In the genomic region with DNA sequence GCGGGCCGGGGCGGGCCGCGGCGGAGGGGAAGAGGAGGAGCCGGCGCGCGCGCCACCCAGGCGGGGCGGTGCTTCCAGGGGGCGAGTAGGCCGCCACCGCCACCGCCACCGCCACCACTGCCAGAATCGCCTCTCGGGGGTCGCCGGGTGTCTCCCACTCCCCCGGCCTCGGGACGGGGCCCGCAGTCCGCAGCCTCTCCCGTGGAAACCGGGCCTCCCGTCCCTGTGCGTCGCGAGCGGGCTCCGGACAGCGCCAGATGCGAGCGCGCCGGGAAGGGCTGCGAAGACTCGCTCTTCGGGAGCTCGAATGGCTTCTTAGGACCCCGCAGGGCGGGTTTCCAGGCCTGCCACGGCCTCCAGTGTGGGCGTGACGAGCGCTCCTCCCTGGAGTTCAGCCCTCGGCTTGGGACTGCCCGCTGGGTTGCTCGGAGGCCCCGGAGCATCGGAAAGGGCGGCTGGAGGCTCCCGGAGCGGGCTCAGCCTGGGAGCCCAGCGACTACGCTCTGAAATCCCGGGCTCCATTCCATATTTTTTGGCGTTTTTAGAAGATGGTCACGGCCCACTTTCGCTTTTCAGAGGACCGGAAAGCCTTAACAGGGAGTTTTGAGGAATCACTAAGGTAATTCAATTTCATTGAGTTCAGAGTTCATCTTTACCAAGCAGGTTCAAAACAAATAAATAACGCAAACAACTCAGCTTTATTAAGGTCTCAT, we compare ENCODE assay signal across 8 cellular contexts.
A peak's percentile ranks its signal among the peaks of the same experiment; 100 is the strongest.
DNase-seq lines count a peak whose midpoint lies in the region; ATAC-seq, FAIRE-seq and TF ChIP-seq lines count a peak whose summit lies in the region.

No MANE protein-coding gene starts in this region.

- peak; percentile 96 for DNase-seq in AG09319 (ENCODE audit: extremely low read depth, low read depth)
- peak; percentile 94 for DNase-seq in NCI-H226
- DNase-seq in activated CD4-positive, CD25-positive, alpha-beta regulatory T cell treated with anti-CD3 and anti-CD28 coated beads, Interleukin-2, amount 50 U/mL, for 16 hours (ENCODE audit: low read depth, low spot score), result peak; percentile 67
- DNase-seq in cerebellar cortex (ENCODE audit: low spot score), result peak; percentile 93
- DNase-seq in stimulated activated CD4-positive, alpha-beta T cell treated with anti-CD3 and anti-CD28 coated beads, Interleukin-12 subunit alpha, Interleukin-12 subunit beta, amount 100 ng/mL, for 24 hours (ENCODE audit: low read depth in 2 of 2), result peak; percentile 73 to 74

- TF ChIP-seq CTCF in AG09319 (IDR thresholded peaks at IDR 0.05; ENCODE audit: low read depth, low read length), result no peak

- ATAC-seq in GM19023 (IDR thresholded peaks at IDR 0.05; ENCODE audit: unreplicated experiment) (peak; percentile 89), HG03196 (IDR thresholded peaks at IDR 0.05; ENCODE audit: unreplicated experiment) (peak; percentile 90)

- FAIRE-seq in islet of Langerhans (lab: Jason Lieb, UNC), result peak; percentile 89

Comparison
In these comparisons a context has a peak if more than half of its experiments do, and no peak if none do; other contexts are left out.
1. Peak in every context shown above with its lines: DNase-seq and ATAC-seq.